In the genomic region with DNA sequence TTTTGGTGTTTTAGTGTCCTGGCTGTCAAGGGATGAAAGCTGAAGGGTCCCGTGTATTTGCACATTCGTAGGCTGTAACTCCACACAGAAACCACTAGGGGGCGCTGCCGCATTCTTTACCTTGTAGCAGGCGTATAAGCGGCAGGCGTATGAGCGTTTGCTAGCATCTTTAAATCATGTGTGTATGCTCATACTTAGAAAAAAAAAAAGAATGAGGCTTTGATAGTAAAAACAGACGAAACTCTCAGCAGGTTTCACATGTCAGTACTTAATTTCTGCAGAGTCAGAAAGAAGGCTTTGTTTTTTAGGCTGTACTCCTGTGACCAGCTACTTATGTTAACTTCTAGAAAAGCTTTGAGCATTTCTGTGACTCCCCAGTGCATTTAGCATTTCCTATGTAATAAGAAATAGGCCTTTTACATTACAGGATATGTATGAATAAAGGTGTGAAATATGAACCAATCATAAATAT, we compare ENCODE assay signal across 9 cellular contexts.
A peak's percentile ranks its signal among the peaks of the same experiment; 100 is the strongest.
DNase-seq lines count a peak whose midpoint lies in the region; ATAC-seq and TF ChIP-seq lines count a peak whose summit lies in the region.
"Had no signal": no experiment of that assay in that cellular context is flagged by ENCODE, and none has a peak within 500 bp of the region (broad histone marks: within the 10 kb centered on the region; RNA-seq: fewer than 3 reads in every experiment).

No MANE protein-coding gene starts in this region.

- peak; percentile 99 for TF ChIP-seq CTCF in CD4-positive, alpha-beta T cell (IDR thresholded peaks at IDR 0.05)

- no peaks in the 10 kb centered on the region for H3K36me3 Mint-ChIP-seq in CD4-positive, alpha-beta T cell (ENCODE audit: low read depth)

- peaks cover 27% of the 10 kb centered on the region for H3K27me3 Mint-ChIP-seq in CD4-positive, alpha-beta T cell

- peak; percentile 69 for ATAC-seq in CD4-positive, alpha-beta T cell (ENCODE audit: poor library complexity)
- ATAC-seq in GM19351 (IDR thresholded peaks at IDR 0.05; ENCODE audit: unreplicated experiment) (peak; percentile 96), HG03439 (IDR thresholded peaks at IDR 0.05; ENCODE audit: unreplicated experiment) (peak; percentile 88)

- no peaks in the 10 kb centered on the region for H3K9me3 ChIP-seq in CD4-positive, alpha-beta T cell (ENCODE audit: control insufficient read depth, low read length)

- H3K9me3 Mint-ChIP-seq in CD4-positive, alpha-beta T cell, result no peaks in the 10 kb centered on the region
- H3K9me3 Mint-ChIP-seq: T-helper 1 cell treated with Interleukin-12 subunit alpha and Interleukin-12 subunit beta and Interleukin-4 antibody, amounts not matched to agents 30 μg/mL and 1 μg/mL, for 36 hours had no signal

- H3K27ac ChIP-seq in CD4-positive, alpha-beta T cell (ENCODE audit: low read depth, low read length), result no peak overlapping the region

- peak; percentile 41 to 77 (median 56) for DNase-seq in CD4-positive, alpha-beta T cell
- DNase-seq in NCI-H510A (lab: John Stamatoyannopoulos, UW) (peak; percentile 35), medulla oblongata (ENCODE audit: extremely low spot score) (peak; percentile 94)
- peak; percentile 51 to 56 for DNase-seq in activated CD4-positive, alpha-beta T cell treated with anti-CD3 and anti-CD28 coated beads, Interleukin-2, amount 50 U/mL, for 4 hours
- peak; percentile 62 for DNase-seq in effector CD4-positive, alpha-beta T cell
- peak; percentile 49 for DNase-seq in stimulated activated CD8-positive, alpha-beta memory T cell treated with anti-CD3 and anti-CD28 coated beads, Interleukin-15, amount 100 ng/mL, for 1 hour (ENCODE audit: low read depth)

- intact Hi-C loops in CD4-positive, alpha-beta T cell (cut with DNase I, micrococcal nuclease), result loop anchor here (1.0 to 5.0 kb wide), 4 partner anchors 774 to 1202 kb away; no protein-coding TSS in a partner anchor

- peaks cover 7% of the 10 kb centered on the region for H3K4me1 Mint-ChIP-seq in CD4-positive, alpha-beta T cell (ENCODE audit: low read depth)

- CTCF ChIA-PET in CD4-positive, alpha-beta T cell (lab: Charles Lee), result interaction anchor here (0.7 to 2.2 kb wide), 8 partner anchors 8 to 1202 kb away, joined by 3 to 8 read pairs (median 5); no protein-coding TSS in a partner anchor

- no peaks in the 10 kb centered on the region for H3K27me3 ChIP-seq in CD4-positive, alpha-beta T cell (ENCODE audit: control insufficient read depth, insufficient read depth, low read length)

- no peak overlapping the region for H3K4me3 Mint-ChIP-seq in CD4-positive, alpha-beta T cell
- H3K4me3 Mint-ChIP-seq: T-helper 1 cell treated with Interleukin-12 subunit alpha and Interleukin-12 subunit beta and Interleukin-4 antibody, amounts not matched to agents 30 μg/mL and 1 μg/mL, for 36 hours had no signal

- POLR2A ChIA-PET in CD4-positive, alpha-beta T cell (lab: Charles Lee), result no interaction called here

- no peak overlapping the region for H3K27ac Mint-ChIP-seq in CD4-positive, alpha-beta T cell
- H3K27ac Mint-ChIP-seq: T-helper 1 cell treated with Interleukin-12 subunit alpha and Interleukin-12 subunit beta and Interleukin-4 antibody, amounts not matched to agents 30 μg/mL and 1 μg/mL, for 36 hours had no signal

Comparison
In these comparisons a context has a peak if more than half of its experiments do, and no peak if none do; other contexts are left out.
1. DNase-seq: peak in every context shown above with its lines; median percentile 94 in medulla oblongata; 62 in effector CD4-positive, alpha-beta T cell; 56 in CD4-positive, alpha-beta T cell; 54 in activated CD4-positive, alpha-beta T cell treated with anti-CD3 and anti-CD28 coated beads, Interleukin-2, amount 50 U/mL, for 4 hours; 49 in stimulated activated CD8-positive, alpha-beta memory T cell treated with anti-CD3 and anti-CD28 coated beads, Interleukin-15, amount 100 ng/mL, for 1 hour; 35 in NCI-H510A.